8 cellular contexts compared by ENCODE assay signal in the genomic region with DNA sequence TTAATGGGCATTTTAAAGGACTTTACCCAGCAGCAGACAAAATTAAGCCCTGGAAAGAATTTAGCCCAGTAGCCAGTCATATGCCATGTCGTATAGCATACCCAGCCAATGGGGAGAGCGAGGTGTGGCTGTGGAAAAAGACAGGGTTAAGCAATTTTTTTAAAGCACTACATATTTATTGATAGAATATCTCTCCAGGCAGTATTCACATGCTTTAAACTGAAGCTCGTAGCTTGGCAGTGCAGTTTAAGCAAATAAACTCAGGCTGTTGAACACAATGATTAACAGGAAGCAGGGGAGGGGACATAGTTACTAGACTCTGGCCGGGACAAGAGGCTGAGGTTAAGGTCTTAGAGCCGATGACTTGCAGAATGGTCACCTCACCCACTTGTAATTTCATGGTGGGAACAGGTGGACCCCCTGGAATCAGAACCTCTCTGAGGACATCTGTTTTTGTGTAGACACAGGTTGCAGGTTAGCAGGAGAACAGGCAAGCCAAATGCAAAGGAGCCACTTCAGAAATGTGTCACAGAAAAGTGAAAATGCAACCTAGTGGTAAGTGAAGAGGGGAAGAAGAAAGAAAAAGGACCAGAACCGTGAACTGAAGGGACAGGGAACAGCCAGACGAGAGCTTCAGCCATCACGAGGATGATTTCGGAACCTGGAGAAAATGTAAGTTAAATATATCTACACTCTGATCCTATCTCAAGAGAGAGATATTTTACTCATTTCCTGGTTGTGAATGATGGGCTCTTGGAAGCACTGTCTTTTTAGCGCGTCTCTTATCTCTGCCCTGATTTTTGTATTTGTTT. TPM values are rescaled to one million over a fixed set of nuclear protein-coding genes. Genes with fewer than 3 reads are reported as not detected.
A peak's percentile ranks its signal among the peaks of the same experiment; 100 is the strongest.
DNase-seq lines count a peak whose midpoint lies in the region; ATAC-seq and TF ChIP-seq lines count a peak whose summit lies in the region.

No MANE protein-coding gene starts in this region.

- H3K36me3 ChIP-seq in smooth muscle cell (ENCODE audit: low read depth) = no peaks in the 10 kb centered on the region

- H3K4me3 Mint-ChIP-seq in activated T-cell treated with anti-CD3 and anti-CD28 coated beads, Interleukin-2, amount 50 U/mL, for 24 hours = peak overlapping the region; percentile 78

- H3K4me1 Mint-ChIP-seq in activated T-cell treated with anti-CD3 and anti-CD28 coated beads, Interleukin-2, amount 50 U/mL, for 24 hours (ENCODE audit: low read depth) = peaks cover 69% of the 10 kb centered on the region

- no peak for TF ChIP-seq CTCF in smooth muscle cell (IDR thresholded peaks at IDR 0.05; ENCODE audit: borderline replicate concordance, insufficient read depth, poor library complexity, severe bottlenecking)

- peak overlapping the region; percentile 4 for H2AFZ ChIP-seq in smooth muscle cell (ENCODE audit: low read depth)

- H3K4me1 ChIP-seq in smooth muscle cell (ENCODE audit: low read depth) = no peaks in the 10 kb centered on the region

- no peak overlapping the region for H3K4me2 ChIP-seq in smooth muscle cell

- H3K36me3 Mint-ChIP-seq in activated T-cell treated with anti-CD3 and anti-CD28 coated beads, Interleukin-2, amount 50 U/mL, for 24 hours (ENCODE audit: low read depth) = peaks cover 3% of the 10 kb centered on the region

- H3K79me2 ChIP-seq in smooth muscle cell (ENCODE audit: low read depth) = no peaks in the 10 kb centered on the region

- peak overlapping the region; percentile 87 for H3K27ac Mint-ChIP-seq in activated T-cell treated with anti-CD3 and anti-CD28 coated beads, Interleukin-2, amount 50 U/mL, for 24 hours

- H3K27me3 Mint-ChIP-seq in activated T-cell treated with anti-CD3 and anti-CD28 coated beads, Interleukin-2, amount 50 U/mL, for 24 hours = no peaks in the 10 kb centered on the region

- peak; percentile 26 for DNase-seq in activated CD4-positive, alpha-beta T cell treated with anti-CD3 and anti-CD28 coated beads for 48 hours
- no peak for DNase-seq in activated CD4-positive, alpha-beta T cell treated with anti-CD3 and anti-CD28 coated beads, Interleukin-2, amount 50 U/mL, for 4 hours
- peak; percentile 56 for DNase-seq in NCI-H1048 (lab: John Stamatoyannopoulos, UW)
- peak; percentile 56 for DNase-seq in activated T-cell treated with anti-CD3 and anti-CD28 coated beads, Interleukin-2, amount 50 U/mL, for 24 hours
- no peak for DNase-seq in left ventricle myocardium superior
- no peak for DNase-seq in smooth muscle cell (lab: John Stamatoyannopoulos, UW; ENCODE audit: unreplicated experiment)
- DNase-seq in stimulated activated CD4-positive, alpha-beta T cell treated with anti-CD3 and anti-CD28 coated beads, Interleukin-4, amount 100 ng/mL, for 1 hour = no peak

- no peaks in the 10 kb centered on the region for H3K9me3 Mint-ChIP-seq in activated T-cell treated with anti-CD3 and anti-CD28 coated beads, Interleukin-2, amount 50 U/mL, for 24 hours

- peak overlapping the region; percentile 41 for H3K4me3 ChIP-seq in smooth muscle cell

- no peaks in the 10 kb centered on the region for H3K27me3 ChIP-seq in smooth muscle cell (ENCODE audit: low read depth)

- no peaks in the 10 kb centered on the region for H4K20me1 ChIP-seq in smooth muscle cell (ENCODE audit: low read depth)

- WGBS in smooth muscle cell (ENCODE audit: low lambda C conversion rate) = 65% methylated on average over 11 of the region's 11 CpGs

- intact Hi-C loops in left ventricle myocardium superior (cut with micrococcal nuclease) = no loop called here

- ATAC-seq in HG02623 (IDR thresholded peaks at IDR 0.05; ENCODE audit: unreplicated experiment) (peak; percentile 61), left ventricle myocardium superior (peak; percentile 26)

- no peak overlapping the region for H3K27ac ChIP-seq in smooth muscle cell (ENCODE audit: low read depth)

- no peaks in the 10 kb centered on the region for H3K9me3 ChIP-seq in smooth muscle cell (replicated peaks; ENCODE audit: low read depth)

- H3F3A ChIP-seq in smooth muscle cell (ENCODE audit: low read depth) = no peaks in the 10 kb centered on the region

- no peak overlapping the region for H3K9ac ChIP-seq in smooth muscle cell (ENCODE audit: low read depth)

RNA-seq across cellular contexts. Expression of gene GCNT2, which starts 7.2 kb away (rescaled TPM):
- 41.8 TPM for total RNA-seq in left ventricle myocardium superior
- 2.4 and 3.6 TPM in 2 replicates for total RNA-seq in smooth muscle cell
- polyA plus RNA-seq in smooth muscle cell = 0.13 and 3.0 TPM in 2 replicates

Comparison
In these comparisons a context has a peak if more than half of its experiments do, and no peak if none do; other contexts are left out.
1. DNase-seq: peak in activated CD4-positive, alpha-beta T cell treated with anti-CD3 and anti-CD28 coated beads for 48 hours (single experiment), NCI-H1048 (single experiment) and activated T-cell treated with anti-CD3 and anti-CD28 coated beads, Interleukin-2, amount 50 U/mL, for 24 hours (single experiment); none in activated CD4-positive, alpha-beta T cell treated with anti-CD3 and anti-CD28 coated beads, Interleukin-2, amount 50 U/mL, for 4 hours (0 of 2), left ventricle myocardium superior (single experiment), smooth muscle cell (single experiment) and stimulated activated CD4-positive, alpha-beta T cell treated with anti-CD3 and anti-CD28 coated beads, Interleukin-4, amount 100 ng/mL, for 1 hour (single experiment).